Comparison of ENCODE assay signal across 1 cellular context in the genomic region with DNA sequence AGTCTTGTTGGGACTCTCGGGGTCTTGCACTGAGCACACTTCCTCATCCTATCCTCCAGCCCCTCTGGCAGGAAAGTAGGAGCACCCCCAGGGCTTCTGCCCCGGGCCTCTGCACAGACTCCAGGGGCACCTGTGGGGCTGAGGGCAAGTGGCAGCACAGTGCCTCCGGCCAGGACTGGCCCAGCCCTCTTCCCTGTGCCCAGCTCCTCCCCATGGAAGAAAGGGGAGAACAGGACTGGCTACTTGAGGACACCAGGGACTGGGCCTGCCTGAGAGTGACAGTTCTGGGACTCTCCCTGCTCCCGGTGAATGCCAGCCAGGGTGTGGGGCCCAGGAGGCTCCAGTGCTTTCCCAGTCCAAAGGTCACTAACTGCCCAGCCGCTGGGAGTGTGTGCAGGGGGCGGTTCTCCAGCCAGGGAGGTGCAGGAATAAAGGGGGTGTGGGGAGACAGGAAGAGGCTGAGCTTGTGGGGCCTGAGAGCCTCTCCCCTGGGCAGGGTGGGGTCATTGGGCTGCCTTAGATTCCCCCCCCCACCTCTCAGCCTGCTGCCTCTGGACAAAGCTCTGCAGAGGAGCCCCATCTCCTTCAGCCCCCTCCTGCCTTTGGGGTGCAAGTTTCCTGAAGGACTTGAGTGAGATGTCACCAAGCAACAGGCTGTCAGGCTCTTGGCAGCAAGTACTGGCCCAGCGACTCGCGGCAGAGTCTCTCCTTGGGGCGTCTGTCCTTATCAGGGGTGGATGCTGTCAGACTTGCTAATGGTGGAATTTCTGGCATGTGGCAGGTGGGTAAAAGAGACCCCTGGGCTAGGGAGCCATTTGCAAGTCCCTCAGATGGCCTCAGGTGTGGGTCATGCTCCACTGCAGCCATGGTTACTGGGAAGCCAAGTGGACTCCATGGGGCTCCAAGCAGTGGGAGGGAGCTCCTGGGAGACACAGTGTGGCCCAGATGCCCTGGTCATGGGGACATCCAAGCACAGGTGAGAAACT.
TF ChIP-seq lines count a peak whose summit lies in the region.

No MANE protein-coding gene starts in this region.

TF ChIP-seq in HepG2, 621 proteins besides CTCF, POLR2A, EP300 and RAD21 (continued from another document and continues in another):
- TF ChIP-seq, protein P1, sequence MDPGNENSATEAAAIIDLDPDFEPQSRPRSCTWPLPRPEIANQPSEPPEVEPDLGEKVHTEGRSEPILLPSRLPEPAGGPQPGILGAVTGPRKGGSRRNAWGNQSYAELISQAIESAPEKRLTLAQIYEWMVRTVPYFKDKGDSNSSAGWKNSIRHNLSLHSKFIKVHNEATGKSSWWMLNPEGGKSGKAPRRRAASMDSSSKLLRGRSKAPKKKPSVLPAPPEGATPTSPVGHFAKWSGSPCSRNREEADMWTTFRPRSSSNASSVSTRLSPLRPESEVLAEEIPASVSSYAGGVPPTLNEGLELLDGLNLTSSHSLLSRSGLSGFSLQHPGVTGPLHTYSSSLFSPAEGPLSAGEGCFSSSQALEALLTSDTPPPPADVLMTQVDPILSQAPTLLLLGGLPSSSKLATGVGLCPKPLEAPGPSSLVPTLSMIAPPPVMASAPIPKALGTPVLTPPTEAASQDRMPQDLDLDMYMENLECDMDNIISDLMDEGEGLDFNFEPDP (CRISPR knock-in tag; conservative IDR thresholded peaks at IDR 0.05): no peak
- TF ChIP-seq JUNB (CRISPR knock-in tag; IDR thresholded peaks at IDR 0.05; ENCODE audit: borderline replicate concordance): no peak
- TF ChIP-seq NAIF1 (CRISPR knock-in tag; IDR thresholded peaks at IDR 0.05; ENCODE audit: borderline replicate concordance): no peak
- TF ChIP-seq WIZ (CRISPR knock-in tag; IDR thresholded peaks at IDR 0.05): no peak
- TF ChIP-seq, protein P2, sequence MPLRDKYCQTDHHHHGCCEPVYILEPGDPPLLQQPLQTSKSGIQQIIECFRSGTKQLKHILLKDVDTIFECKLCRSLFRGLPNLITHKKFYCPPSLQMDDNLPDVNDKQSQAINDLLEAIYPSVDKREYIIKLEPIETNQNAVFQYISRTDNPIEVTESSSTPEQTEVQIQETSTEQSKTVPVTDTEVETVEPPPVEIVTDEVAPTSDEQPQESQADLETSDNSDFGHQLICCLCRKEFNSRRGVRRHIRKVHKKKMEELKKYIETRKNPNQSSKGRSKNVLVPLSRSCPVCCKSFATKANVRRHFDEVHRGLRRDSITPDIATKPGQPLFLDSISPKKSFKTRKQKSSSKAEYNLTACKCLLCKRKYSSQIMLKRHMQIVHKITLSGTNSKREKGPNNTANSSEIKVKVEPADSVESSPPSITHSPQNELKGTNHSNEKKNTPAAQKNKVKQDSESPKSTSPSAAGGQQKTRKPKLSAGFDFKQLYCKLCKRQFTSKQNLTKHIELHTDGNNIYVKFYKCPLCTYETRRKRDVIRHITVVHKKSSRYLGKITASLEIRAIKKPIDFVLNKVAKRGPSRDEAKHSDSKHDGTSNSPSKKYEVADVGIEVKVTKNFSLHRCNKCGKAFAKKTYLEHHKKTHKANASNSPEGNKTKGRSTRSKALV (CRISPR knock-in tag; IDR thresholded peaks at IDR 0.05): peak; percentile 83; the same call in 1 of the 2 replicates
- TF ChIP-seq ZNF30 (CRISPR knock-in tag; IDR thresholded peaks at IDR 0.05): no peak
- 0 out of 2 replicates have a peak, but pooled peaks have one; percentile 25 for TF ChIP-seq TSC22D2 (CRISPR knock-in tag; IDR thresholded peaks at IDR 0.05; ENCODE audit: borderline replicate concordance)
- TF ChIP-seq, protein P3, sequence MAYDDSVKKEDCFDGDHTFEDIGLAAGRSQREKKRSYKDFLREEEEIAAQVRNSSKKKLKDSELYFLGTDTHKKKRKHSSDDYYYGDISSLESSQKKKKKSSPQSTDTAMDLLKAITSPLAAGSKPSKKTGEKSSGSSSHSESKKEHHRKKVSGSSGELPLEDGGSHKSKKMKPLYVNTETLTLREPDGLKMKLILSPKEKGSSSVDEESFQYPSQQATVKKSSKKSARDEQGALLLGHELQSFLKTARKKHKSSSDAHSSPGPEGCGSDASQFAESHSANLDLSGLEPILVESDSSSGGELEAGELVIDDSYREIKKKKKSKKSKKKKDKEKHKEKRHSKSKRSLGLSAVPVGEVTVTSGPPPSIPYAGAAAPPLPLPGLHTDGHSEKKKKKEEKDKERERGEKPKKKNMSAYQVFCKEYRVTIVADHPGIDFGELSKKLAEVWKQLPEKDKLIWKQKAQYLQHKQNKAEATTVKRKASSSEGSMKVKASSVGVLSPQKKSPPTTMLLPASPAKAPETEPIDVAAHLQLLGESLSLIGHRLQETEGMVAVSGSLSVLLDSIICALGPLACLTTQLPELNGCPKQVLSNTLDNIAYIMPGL (CRISPR knock-in tag; IDR thresholded peaks at IDR 0.05; ENCODE audit: borderline replicate concordance in 1 of 2, low read depth in 1 of 2): peak; percentile 53 to 80; a peak in 3 of 4 replicates
- peak; percentile 88 for TF ChIP-seq ARNTL (CRISPR knock-in tag; IDR thresholded peaks at IDR 0.05)
- no peak for TF ChIP-seq SCMH1 (CRISPR knock-in tag; IDR thresholded peaks at IDR 0.05; ENCODE audit: borderline replicate concordance)
- TF ChIP-seq, protein P4, sequence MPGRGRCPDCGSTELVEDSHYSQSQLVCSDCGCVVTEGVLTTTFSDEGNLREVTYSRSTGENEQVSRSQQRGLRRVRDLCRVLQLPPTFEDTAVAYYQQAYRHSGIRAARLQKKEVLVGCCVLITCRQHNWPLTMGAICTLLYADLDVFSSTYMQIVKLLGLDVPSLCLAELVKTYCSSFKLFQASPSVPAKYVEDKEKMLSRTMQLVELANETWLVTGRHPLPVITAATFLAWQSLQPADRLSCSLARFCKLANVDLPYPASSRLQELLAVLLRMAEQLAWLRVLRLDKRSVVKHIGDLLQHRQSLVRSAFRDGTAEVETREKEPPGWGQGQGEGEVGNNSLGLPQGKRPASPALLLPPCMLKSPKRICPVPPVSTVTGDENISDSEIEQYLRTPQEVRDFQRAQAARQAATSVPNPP (CRISPR knock-in tag; IDR thresholded peaks at IDR 0.05): peak; percentile 59; the same call in 1 of the 2 replicates
- 0 out of 2 replicates have a peak, but pooled peaks have one; percentile 55 for TF ChIP-seq ZNF138 (CRISPR knock-in tag; IDR thresholded peaks at IDR 0.05; ENCODE audit: low read depth)
- 0 out of 2 replicates have a peak, but pooled peaks have one; percentile 16 for TF ChIP-seq ADNP (CRISPR knock-in tag; IDR thresholded peaks at IDR 0.05)
- TF ChIP-seq, protein P5, sequence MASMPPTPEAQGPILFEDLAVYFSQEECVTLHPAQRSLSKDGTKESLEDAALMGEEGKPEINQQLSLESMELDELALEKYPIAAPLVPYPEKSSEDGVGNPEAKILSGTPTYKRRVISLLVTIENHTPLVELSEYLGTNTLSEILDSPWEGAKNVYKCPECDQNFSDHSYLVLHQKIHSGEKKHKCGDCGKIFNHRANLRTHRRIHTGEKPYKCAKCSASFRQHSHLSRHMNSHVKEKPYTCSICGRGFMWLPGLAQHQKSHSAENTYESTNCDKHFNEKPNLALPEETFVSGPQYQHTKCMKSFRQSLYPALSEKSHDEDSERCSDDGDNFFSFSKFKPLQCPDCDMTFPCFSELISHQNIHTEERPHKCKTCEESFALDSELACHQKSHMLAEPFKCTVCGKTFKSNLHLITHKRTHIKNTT (CRISPR knock-in tag; IDR thresholded peaks at IDR 0.05): no peak
- no peak for TF ChIP-seq CENPT (CRISPR knock-in tag; IDR thresholded peaks at IDR 0.05; ENCODE audit: low read depth)
- peak; percentile 53; the same call in 1 of the 2 replicates for TF ChIP-seq TBX3 (IDR thresholded peaks at IDR 0.05; ENCODE audit: borderline replicate concordance)
- TF ChIP-seq KAT2B (IDR thresholded peaks at IDR 0.05; ENCODE audit: borderline replicate concordance, low read depth, low read length): no peak
- TF ChIP-seq SRSF1 (optimal IDR thresholded peaks at IDR 0.05; ENCODE audit: low read depth, low read length): peak; percentile 83
- TF ChIP-seq KDM3A (CRISPR knock-in tag; IDR thresholded peaks at IDR 0.05; ENCODE audit: low read depth): no peak
- TF ChIP-seq, protein P6, sequence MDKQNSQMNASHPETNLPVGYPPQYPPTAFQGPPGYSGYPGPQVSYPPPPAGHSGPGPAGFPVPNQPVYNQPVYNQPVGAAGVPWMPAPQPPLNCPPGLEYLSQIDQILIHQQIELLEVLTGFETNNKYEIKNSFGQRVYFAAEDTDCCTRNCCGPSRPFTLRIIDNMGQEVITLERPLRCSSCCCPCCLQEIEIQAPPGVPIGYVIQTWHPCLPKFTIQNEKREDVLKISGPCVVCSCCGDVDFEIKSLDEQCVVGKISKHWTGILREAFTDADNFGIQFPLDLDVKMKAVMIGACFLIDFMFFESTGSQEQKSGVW (CRISPR knock-in tag; IDR thresholded peaks at IDR 0.05; ENCODE audit: borderline replicate concordance): no peak
- TF ChIP-seq MAFF (IDR thresholded peaks at IDR 0.05; ENCODE audit: low read depth, low read length): no peak
- TF ChIP-seq ARID2 (CRISPR knock-in tag; IDR thresholded peaks at IDR 0.05; ENCODE audit: borderline replicate concordance): peak; percentile 71; the same call in 1 of the 2 replicates
- TF ChIP-seq ZZZ3 (CRISPR knock-in tag; IDR thresholded peaks at IDR 0.05; ENCODE audit: borderline replicate concordance): no peak
- TF ChIP-seq GLI4 (CRISPR knock-in tag; IDR thresholded peaks at IDR 0.05; ENCODE audit: borderline replicate concordance): no peak
- peak; percentile 34 for TF ChIP-seq ZEB1 (IDR thresholded peaks at IDR 0.05; ENCODE audit: insufficient replicate concordance, low read depth)
- TF ChIP-seq, protein P7, sequence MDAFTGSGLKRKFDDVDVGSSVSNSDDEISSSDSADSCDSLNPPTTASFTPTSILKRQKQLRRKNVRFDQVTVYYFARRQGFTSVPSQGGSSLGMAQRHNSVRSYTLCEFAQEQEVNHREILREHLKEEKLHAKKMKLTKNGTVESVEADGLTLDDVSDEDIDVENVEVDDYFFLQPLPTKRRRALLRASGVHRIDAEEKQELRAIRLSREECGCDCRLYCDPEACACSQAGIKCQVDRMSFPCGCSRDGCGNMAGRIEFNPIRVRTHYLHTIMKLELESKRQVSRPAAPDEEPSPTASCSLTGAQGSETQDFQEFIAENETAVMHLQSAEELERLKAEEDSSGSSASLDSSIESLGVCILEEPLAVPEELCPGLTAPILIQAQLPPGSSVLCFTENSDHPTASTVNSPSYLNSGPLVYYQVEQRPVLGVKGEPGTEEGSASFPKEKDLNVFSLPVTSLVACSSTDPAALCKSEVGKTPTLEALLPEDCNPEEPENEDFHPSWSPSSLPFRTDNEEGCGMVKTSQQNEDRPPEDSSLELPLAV (CRISPR knock-in tag; conservative IDR thresholded peaks at IDR 0.05; ENCODE audit: low read depth): no peak
- no peak for TF ChIP-seq HNRNPH1 (optimal IDR thresholded peaks at IDR 0.05; ENCODE audit: low read depth, low read length)
- TF ChIP-seq ZNF780A (CRISPR knock-in tag; IDR thresholded peaks at IDR 0.05): no peak
- no peak for TF ChIP-seq POLR2AphosphoS2 (IDR thresholded peaks at IDR 0.05; ENCODE audit: low read depth, low read length)
- TF ChIP-seq JUND (CRISPR knock-in tag; IDR thresholded peaks at IDR 0.05): peak; percentile 56; the same call in 1 of the 2 replicates
- TF ChIP-seq SKI (IDR thresholded peaks at IDR 0.05; ENCODE audit: partially characterized antibody): peak; percentile 65
- TF ChIP-seq, protein P8, sequence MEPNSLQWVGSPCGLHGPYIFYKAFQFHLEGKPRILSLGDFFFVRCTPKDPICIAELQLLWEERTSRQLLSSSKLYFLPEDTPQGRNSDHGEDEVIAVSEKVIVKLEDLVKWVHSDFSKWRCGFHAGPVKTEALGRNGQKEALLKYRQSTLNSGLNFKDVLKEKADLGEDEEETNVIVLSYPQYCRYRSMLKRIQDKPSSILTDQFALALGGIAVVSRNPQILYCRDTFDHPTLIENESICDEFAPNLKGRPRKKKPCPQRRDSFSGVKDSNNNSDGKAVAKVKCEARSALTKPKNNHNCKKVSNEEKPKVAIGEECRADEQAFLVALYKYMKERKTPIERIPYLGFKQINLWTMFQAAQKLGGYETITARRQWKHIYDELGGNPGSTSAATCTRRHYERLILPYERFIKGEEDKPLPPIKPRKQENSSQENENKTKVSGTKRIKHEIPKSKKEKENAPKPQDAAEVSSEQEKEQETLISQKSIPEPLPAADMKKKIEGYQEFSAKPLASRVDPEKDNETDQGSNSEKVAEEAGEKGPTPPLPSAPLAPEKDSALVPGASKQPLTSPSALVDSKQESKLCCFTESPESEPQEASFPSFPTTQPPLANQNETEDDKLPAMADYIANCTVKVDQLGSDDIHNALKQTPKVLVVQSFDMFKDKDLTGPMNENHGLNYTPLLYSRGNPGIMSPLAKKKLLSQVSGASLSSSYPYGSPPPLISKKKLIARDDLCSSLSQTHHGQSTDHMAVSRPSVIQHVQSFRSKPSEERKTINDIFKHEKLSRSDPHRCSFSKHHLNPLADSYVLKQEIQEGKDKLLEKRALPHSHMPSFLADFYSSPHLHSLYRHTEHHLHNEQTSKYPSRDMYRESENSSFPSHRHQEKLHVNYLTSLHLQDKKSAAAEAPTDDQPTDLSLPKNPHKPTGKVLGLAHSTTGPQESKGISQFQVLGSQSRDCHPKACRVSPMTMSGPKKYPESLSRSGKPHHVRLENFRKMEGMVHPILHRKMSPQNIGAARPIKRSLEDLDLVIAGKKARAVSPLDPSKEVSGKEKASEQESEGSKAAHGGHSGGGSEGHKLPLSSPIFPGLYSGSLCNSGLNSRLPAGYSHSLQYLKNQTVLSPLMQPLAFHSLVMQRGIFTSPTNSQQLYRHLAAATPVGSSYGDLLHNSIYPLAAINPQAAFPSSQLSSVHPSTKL (CRISPR knock-in tag; IDR thresholded peaks at IDR 0.05): peak; percentile 87
- 0 out of 2 replicates have a peak, but pooled peaks have one; percentile 27 for TF ChIP-seq EED (CRISPR knock-in tag; IDR thresholded peaks at IDR 0.05)
- no peak for TF ChIP-seq NR2C2 (CRISPR knock-in tag; IDR thresholded peaks at IDR 0.05; ENCODE audit: borderline replicate concordance)
- peak; percentile 89 for TF ChIP-seq ELF4 (CRISPR knock-in tag; IDR thresholded peaks at IDR 0.05; ENCODE audit: borderline replicate concordance)
- TF ChIP-seq, protein P9, sequence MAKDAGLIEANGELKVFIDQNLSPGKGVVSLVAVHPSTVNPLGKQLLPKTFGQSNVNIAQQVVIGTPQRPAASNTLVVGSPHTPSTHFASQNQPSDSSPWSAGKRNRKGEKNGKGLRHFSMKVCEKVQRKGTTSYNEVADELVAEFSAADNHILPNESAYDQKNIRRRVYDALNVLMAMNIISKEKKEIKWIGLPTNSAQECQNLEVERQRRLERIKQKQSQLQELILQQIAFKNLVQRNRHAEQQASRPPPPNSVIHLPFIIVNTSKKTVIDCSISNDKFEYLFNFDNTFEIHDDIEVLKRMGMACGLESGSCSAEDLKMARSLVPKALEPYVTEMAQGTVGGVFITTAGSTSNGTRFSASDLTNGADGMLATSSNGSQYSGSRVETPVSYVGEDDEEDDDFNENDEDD (CRISPR knock-in tag; IDR thresholded peaks at IDR 0.05; ENCODE audit: borderline replicate concordance): 0 out of 2 replicates have a peak, but pooled peaks have one; percentile 49
- peak; percentile 86 for TF ChIP-seq MYC (CRISPR knock-in tag; IDR thresholded peaks at IDR 0.05; ENCODE audit: borderline replicate concordance)
- TF ChIP-seq, protein P10, sequence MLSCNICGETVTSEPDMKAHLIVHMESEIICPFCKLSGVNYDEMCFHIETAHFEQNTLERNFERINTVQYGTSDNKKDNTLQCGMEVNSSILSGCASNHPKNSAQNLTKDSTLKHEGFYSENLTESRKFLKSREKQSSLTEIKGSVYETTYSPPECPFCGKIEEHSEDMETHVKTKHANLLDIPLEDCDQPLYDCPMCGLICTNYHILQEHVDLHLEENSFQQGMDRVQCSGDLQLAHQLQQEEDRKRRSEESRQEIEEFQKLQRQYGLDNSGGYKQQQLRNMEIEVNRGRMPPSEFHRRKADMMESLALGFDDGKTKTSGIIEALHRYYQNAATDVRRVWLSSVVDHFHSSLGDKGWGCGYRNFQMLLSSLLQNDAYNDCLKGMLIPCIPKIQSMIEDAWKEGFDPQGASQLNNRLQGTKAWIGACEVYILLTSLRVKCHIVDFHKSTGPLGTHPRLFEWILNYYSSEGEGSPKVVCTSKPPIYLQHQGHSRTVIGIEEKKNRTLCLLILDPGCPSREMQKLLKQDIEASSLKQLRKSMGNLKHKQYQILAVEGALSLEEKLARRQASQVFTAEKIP (CRISPR knock-in tag; IDR thresholded peaks at IDR 0.05; ENCODE audit: borderline replicate concordance): no peak
- peak; percentile 79 for TF ChIP-seq RXRA (CRISPR knock-in tag; IDR thresholded peaks at IDR 0.05)
